24 cellular contexts compared by ENCODE assay signal in the genomic region with DNA sequence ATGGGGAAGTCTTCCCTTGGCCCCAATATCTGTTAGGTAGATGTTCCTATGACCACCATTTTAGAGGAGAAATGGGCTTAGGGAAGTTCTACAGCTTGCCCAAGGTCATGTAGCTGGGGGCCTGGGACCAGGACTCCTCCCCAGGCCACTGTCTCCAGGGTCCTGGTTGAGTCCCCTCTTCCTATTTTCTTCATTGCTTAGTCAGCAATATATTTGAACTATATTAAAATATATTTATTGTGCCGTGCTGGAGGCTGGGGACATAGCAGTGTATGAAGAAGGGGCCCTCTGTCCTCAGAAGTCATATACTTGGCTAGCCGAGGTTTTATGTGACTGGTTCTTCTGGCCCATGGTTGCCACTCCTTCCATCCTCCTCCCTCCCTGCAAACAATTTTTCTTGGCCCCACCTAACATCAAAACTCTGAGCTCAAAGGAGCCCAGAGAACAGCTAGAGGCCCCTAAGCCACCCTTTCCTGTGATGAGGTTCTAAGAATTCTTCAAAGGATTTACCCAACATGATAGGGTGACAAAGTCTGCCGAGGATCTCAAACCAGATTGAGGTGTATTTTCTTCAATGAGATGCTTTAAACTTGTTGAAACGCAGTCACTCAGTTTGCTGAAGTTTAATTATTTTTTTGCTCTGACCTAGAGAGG.
A peak's percentile ranks its signal among the peaks of the same experiment; 100 is the strongest.
DNase-seq lines count a peak whose midpoint lies in the region; ATAC-seq lines count a peak whose summit lies in the region.
"Had no signal": no experiment of that assay in that cellular context is flagged by ENCODE, and none has a peak within 500 bp of the region (broad histone marks: within the 10 kb centered on the region; RNA-seq: fewer than 3 reads in every experiment).

No MANE protein-coding gene starts in this region.

- H3K27ac Mint-ChIP-seq in activated T-cell treated with anti-CD3 and anti-CD28 coated beads, Interleukin-2, amount 50 U/mL, for 24 hours, result peak overlapping the region; percentile 93
- peak overlapping the region; percentile 98 for H3K27ac Mint-ChIP-seq in T-helper 1 cell treated with Interleukin-12 subunit alpha and Interleukin-12 subunit beta and Interleukin-4 antibody, amounts not matched to agents 30 μg/mL and 1 μg/mL, for 36 hours
- peak overlapping the region; percentile 89 for H3K27ac Mint-ChIP-seq in activated naive CD8-positive, alpha-beta T cell treated with anti-CD3 and anti-CD28 coated beads for 36 hours
- H3K27ac Mint-ChIP-seq in natural killer cell treated with Interleukin-12 subunit alpha and Interleukin-12 subunit beta and Interleukin-15 and Interleukin-18, amount 100 ng/mL, for 72 hours, result peak overlapping the region; percentile 91 to 96
- H3K27ac Mint-ChIP-seq: mesothelial cell of epicardium, WTC11 had no signal

- no peaks in the 10 kb centered on the region for H3K27me3 ChIP-seq in HAP-1 (ENCODE audit: low read depth)
- H3K27me3 ChIP-seq: suprapubic skin had no signal

- peak overlapping the region; percentile 52 for H3K4me3 Mint-ChIP-seq in activated T-cell treated with anti-CD3 and anti-CD28 coated beads, Interleukin-2, amount 50 U/mL, for 24 hours
- no peak overlapping the region for H3K4me3 Mint-ChIP-seq in activated T-cell treated with anti-CD3 and anti-CD28 coated beads, Interleukin-2, amount 50 U/mL, for 4 hours
- H3K4me3 Mint-ChIP-seq in T-helper 1 cell treated with Interleukin-12 subunit alpha and Interleukin-12 subunit beta and Interleukin-4 antibody, amounts not matched to agents 30 μg/mL and 1 μg/mL, for 36 hours, result peak overlapping the region; percentile 63
- peak overlapping the region; percentile 39 for H3K4me3 Mint-ChIP-seq in activated naive CD8-positive, alpha-beta T cell treated with anti-CD3 and anti-CD28 coated beads for 36 hours
- H3K4me3 Mint-ChIP-seq in natural killer cell treated with Interleukin-12 subunit alpha and Interleukin-12 subunit beta and Interleukin-15 and Interleukin-18, amount 100 ng/mL, for 72 hours, result peak overlapping the region; percentile 72
- H3K4me3 Mint-ChIP-seq: mesothelial cell of epicardium, WTC11 had no signal

- no peaks in the 10 kb centered on the region for H3K9me3 Mint-ChIP-seq in activated T-cell treated with anti-CD3 and anti-CD28 coated beads, Interleukin-2, amount 50 U/mL, for 24 hours
- H3K9me3 Mint-ChIP-seq in activated T-cell treated with anti-CD3 and anti-CD28 coated beads, Interleukin-2, amount 50 U/mL, for 4 hours, result no peaks in the 10 kb centered on the region
- no peaks in the 10 kb centered on the region for H3K9me3 Mint-ChIP-seq in T-helper 1 cell treated with Interleukin-12 subunit alpha and Interleukin-12 subunit beta and Interleukin-4 antibody, amounts not matched to agents 30 μg/mL and 1 μg/mL, for 36 hours
- no peaks in the 10 kb centered on the region for H3K9me3 Mint-ChIP-seq in activated naive CD8-positive, alpha-beta T cell treated with anti-CD3 and anti-CD28 coated beads for 36 hours
- peaks cover 3% of the 10 kb centered on the region for H3K9me3 Mint-ChIP-seq in natural killer cell treated with Interleukin-12 subunit alpha and Interleukin-12 subunit beta and Interleukin-15 and Interleukin-18, amount 100 ng/mL, for 72 hours
- H3K9me3 Mint-ChIP-seq: mesothelial cell of epicardium, WTC11 had no signal

- in situ Hi-C loops in HAP-1 (cut with MboI; ENCODE audit: low sequenced_read_pairs), result loop anchor here (25.0 kb wide), 1 partner anchor 699 kb away; no protein-coding TSS in a partner anchor

- DNase-seq in activated T-cell treated with anti-CD3 and anti-CD28 coated beads, Interleukin-2, amount 50 U/mL, for 24 hours, result no peak
- no peak for DNase-seq in activated T-cell treated with anti-CD3 and anti-CD28 coated beads, Interleukin-2, amount 50 U/mL, for 4 hours
- no peak for DNase-seq in activated naive CD8-positive, alpha-beta T cell treated with anti-CD3 and anti-CD28 coated beads for 36 hours
- no peak for DNase-seq in natural killer cell treated with Interleukin-12 subunit alpha and Interleukin-12 subunit beta and Interleukin-15 and Interleukin-18, amount 100 ng/mL, for 72 hours (ENCODE audit: low spot score)
- DNase-seq in HAP-1 (ENCODE audit: low spot score in 2 of 2) (no peak), DMS79 (lab: John Stamatoyannopoulos, UW) (no peak), SIG-M5 (lab: John Stamatoyannopoulos, UW) (no peak)
- DNase-seq: ACHN, anterior cingulate cortex, C1 segment of cervical spinal cord, DMS153, MV-4-11, NCI-H1930, NCI-H226, NCI-H82, PC-3, psoas muscle had no signal

- H3K4me1 ChIP-seq in HAP-1, result no peaks in the 10 kb centered on the region
- H3K4me1 ChIP-seq: gastroesophageal sphincter, psoas muscle, suprapubic skin had no signal

- H3K36me3 Mint-ChIP-seq in activated T-cell treated with anti-CD3 and anti-CD28 coated beads, Interleukin-2, amount 50 U/mL, for 24 hours (ENCODE audit: low read depth), result no peaks in the 10 kb centered on the region
- no peaks in the 10 kb centered on the region for H3K36me3 Mint-ChIP-seq in activated T-cell treated with anti-CD3 and anti-CD28 coated beads, Interleukin-2, amount 50 U/mL, for 4 hours (ENCODE audit: insufficient read depth)
- H3K36me3 Mint-ChIP-seq in T-helper 1 cell treated with Interleukin-12 subunit alpha and Interleukin-12 subunit beta and Interleukin-4 antibody, amounts not matched to agents 30 μg/mL and 1 μg/mL, for 36 hours (ENCODE audit: low read depth), result peaks cover 11% of the 10 kb centered on the region
- peaks cover 4% of the 10 kb centered on the region for H3K36me3 Mint-ChIP-seq in activated naive CD8-positive, alpha-beta T cell treated with anti-CD3 and anti-CD28 coated beads for 36 hours
- H3K36me3 Mint-ChIP-seq in natural killer cell treated with Interleukin-12 subunit alpha and Interleukin-12 subunit beta and Interleukin-15 and Interleukin-18, amount 100 ng/mL, for 72 hours, result no peaks in the 10 kb centered on the region
- H3K36me3 Mint-ChIP-seq: mesothelial cell of epicardium, WTC11 had no signal

- H3K4me1 Mint-ChIP-seq in activated T-cell treated with anti-CD3 and anti-CD28 coated beads, Interleukin-2, amount 50 U/mL, for 24 hours (ENCODE audit: low read depth), result peaks cover 92% of the 10 kb centered on the region
- H3K4me1 Mint-ChIP-seq in activated T-cell treated with anti-CD3 and anti-CD28 coated beads, Interleukin-2, amount 50 U/mL, for 4 hours (ENCODE audit: low read depth), result peaks cover 91% of the 10 kb centered on the region
- H3K4me1 Mint-ChIP-seq in T-helper 1 cell treated with Interleukin-12 subunit alpha and Interleukin-12 subunit beta and Interleukin-4 antibody, amounts not matched to agents 30 μg/mL and 1 μg/mL, for 36 hours (ENCODE audit: low read depth), result peaks cover 79% of the 10 kb centered on the region
- peaks cover 81% of the 10 kb centered on the region for H3K4me1 Mint-ChIP-seq in activated naive CD8-positive, alpha-beta T cell treated with anti-CD3 and anti-CD28 coated beads for 36 hours
- peaks cover 75 to 83% of the 10 kb centered on the region in 2 donors for H3K4me1 Mint-ChIP-seq in natural killer cell treated with Interleukin-12 subunit alpha and Interleukin-12 subunit beta and Interleukin-15 and Interleukin-18, amount 100 ng/mL, for 72 hours (ENCODE audit: low read depth in 2 of 2)

- H3K9me3 ChIP-seq in HAP-1, result no peaks in the 10 kb centered on the region
- H3K9me3 ChIP-seq: gastroesophageal sphincter, psoas muscle, suprapubic skin had no signal

- H3K27me3 Mint-ChIP-seq in activated T-cell treated with anti-CD3 and anti-CD28 coated beads, Interleukin-2, amount 50 U/mL, for 24 hours, result no peaks in the 10 kb centered on the region
- H3K27me3 Mint-ChIP-seq in activated T-cell treated with anti-CD3 and anti-CD28 coated beads, Interleukin-2, amount 50 U/mL, for 4 hours (ENCODE audit: low read depth), result no peaks in the 10 kb centered on the region
- no peaks in the 10 kb centered on the region for H3K27me3 Mint-ChIP-seq in T-helper 1 cell treated with Interleukin-12 subunit alpha and Interleukin-12 subunit beta and Interleukin-4 antibody, amounts not matched to agents 30 μg/mL and 1 μg/mL, for 36 hours (ENCODE audit: low read depth)
- H3K27me3 Mint-ChIP-seq in activated naive CD8-positive, alpha-beta T cell treated with anti-CD3 and anti-CD28 coated beads for 36 hours, result no peaks in the 10 kb centered on the region
- H3K27me3 Mint-ChIP-seq in natural killer cell treated with Interleukin-12 subunit alpha and Interleukin-12 subunit beta and Interleukin-15 and Interleukin-18, amount 100 ng/mL, for 72 hours, result no peaks in the 10 kb centered on the region

- H3K36me3 ChIP-seq in HAP-1 (replicated peaks), result no peaks in the 10 kb centered on the region
- H3K36me3 ChIP-seq: gastroesophageal sphincter, suprapubic skin had no signal

- H3K4me3 ChIP-seq in HAP-1, result no peak overlapping the region
- H3K4me3 ChIP-seq: gastroesophageal sphincter, psoas muscle, smooth muscle cell, suprapubic skin had no signal

- ATAC-seq in activated T-cell treated with anti-CD3 and anti-CD28 coated beads, Interleukin-2, amount 50 U/mL, for 4 hours, result no peak
- no peak for ATAC-seq in natural killer cell treated with Interleukin-12 subunit alpha and Interleukin-12 subunit beta and Interleukin-15 and Interleukin-18, amount 100 ng/mL, for 72 hours
- ATAC-seq: esophagus mucosa, gastroesophageal sphincter, PC-3, psoas muscle, WTC11 had no signal
